Comparison of ENCODE assay signal across 25 cellular contexts in genomic region chr13:83941669-83942335, GRCh38. TPM values are rescaled to one million over a fixed set of nuclear protein-coding genes. Genes with fewer than 3 reads are reported as not detected.
A peak's percentile ranks its signal among the peaks of the same experiment; 100 is the strongest.
DNase-seq lines count a peak whose midpoint lies in the region; ATAC-seq lines count a peak whose summit lies in the region.
"Had no signal": no experiment of that assay in that cellular context is flagged by ENCODE, and none has a peak within 500 bp of the region (broad histone marks: within the 10 kb centered on the region; RNA-seq: fewer than 3 reads in every experiment).

No MANE protein-coding gene starts in this region.

- H3K27me3 ChIP-seq in HUES48 (ENCODE audit: control insufficient read depth, insufficient read depth, low read length), result no peaks in the 10 kb centered on the region
- H3K27me3 ChIP-seq: adrenal gland had no signal

- H3K4me1 ChIP-seq in HUES48 (ENCODE audit: control insufficient read depth, insufficient read depth, low read length), result peaks cover 22% of the 10 kb centered on the region
- H3K4me1 ChIP-seq: adrenal gland had no signal

- peak overlapping the region; percentile 59 for H3K27ac ChIP-seq in HUES48 (ENCODE audit: low read depth, low read length)
- H3K27ac ChIP-seq: adrenal gland, C4-2B, thoracic aorta had no signal

- peaks cover 14% of the 10 kb centered on the region for H3K9me3 ChIP-seq in HUES48 (ENCODE audit: control insufficient read depth, insufficient read depth, low read length)
- H3K9me3 ChIP-seq: adrenal gland, thoracic aorta had no signal

- H3K9ac ChIP-seq in HUES48 (ENCODE audit: low read depth, low read length), result no peak overlapping the region

- H3K4me3 ChIP-seq in HUES48 (ENCODE audit: low read depth, low read length), result no peak overlapping the region
- H3K4me3 ChIP-seq: adrenal gland, thoracic aorta had no signal

- ATAC-seq in esophagus mucosa (no peak), GM21526 (IDR thresholded peaks at IDR 0.05; ENCODE audit: low FRiP score, unreplicated experiment) (no peak)
- ATAC-seq: stimulated activated naive B cell treated with anti-CD40 and anti-IgM and Interleukin-4, amounts not matched to agents 10 μg/mL and 1 μg/mL and 100 μg/mL, for 72 hours had no signal

- peak; percentile 34 for DNase-seq in ELF-1 (ENCODE audit: low read depth, low spot score)
- DNase-seq in astrocyte of the hippocampus (ENCODE audit: low read depth, low spot score), result peak; percentile 4
- peak; percentile 91 for DNase-seq in islet precursor cell
- no peak for DNase-seq in NK-92 treated with Interleukin-12 subunit alpha and Interleukin-12 subunit beta, amount 100 ng/mL, for 24 hours (lab: John Stamatoyannopoulos, UW)
- no peak for DNase-seq in activated CD4-positive, alpha-beta T cell treated with anti-CD3 and anti-CD28 coated beads for 48 hours
- DNase-seq: activated CD8-positive, alpha-beta memory T cell treated with anti-CD3 and anti-CD28 coated beads, Interleukin-2, amount 50 U/mL, for 48 hours; activated effector memory CD4-positive, alpha-beta T cell treated with anti-CD3 and anti-CD28 coated beads, Interleukin-2, amount 50 U/mL, for 16 hours; adrenal gland; hypothalamus; midbrain; NCI-H1105; NCI-H2029 treated with DMSO at 0.1 percent for 48 hours; NCI-H510A treated with DMSO at 0.1 percent for 48 hours; Right ventricle myocardium superior; stimulated activated CD4-positive, alpha-beta T cell treated with anti-CD3 and anti-CD28 coated beads, Interleukin-2, amount 100 ng/mL, for 24 hours; stimulated activated naive B cell treated with anti-CD40 and anti-IgM and Interleukin-4, amounts not matched to agents 10 μg/mL and 1 μg/mL and 100 μg/mL, for 72 hours; T-helper 1 cell had no signal

- no peaks in the 10 kb centered on the region for H3K36me3 ChIP-seq in HUES48 (ENCODE audit: control insufficient read depth, insufficient read depth, low read length)
- H3K36me3 ChIP-seq: adrenal gland, thoracic aorta had no signal

RNA-seq across cellular contexts. Expression of gene SLITRK1, which starts 59.5 kb away (rescaled TPM):
- not detected for total RNA-seq in esophagus mucosa
- total RNA-seq: dermis microvascular lymphatic vessel endothelial cell, epithelial cell of proximal tubule, posterior vena cava, Right ventricle myocardium superior, thoracic aorta had no signal

Comparison
In these comparisons a context has a peak if more than half of its experiments do, and no peak if none do; other contexts are left out.
1. DNase-seq: peak in ELF-1 (single experiment), astrocyte of the hippocampus (single experiment) and islet precursor cell (single experiment); none in NK-92 treated with Interleukin-12 subunit alpha and Interleukin-12 subunit beta, amount 100 ng/mL, for 24 hours (single experiment) and activated CD4-positive, alpha-beta T cell treated with anti-CD3 and anti-CD28 coated beads for 48 hours (single experiment).